In genomic region chr3:193593666-193594025, GRCh38 we compare ENCODE assay signal across 8 cellular contexts. TPM values are rescaled to one million over a fixed set of nuclear protein-coding genes. Genes with fewer than 3 reads are reported as not detected.
DNase-seq lines count a peak whose midpoint lies in the region; ATAC-seq, FAIRE-seq and TF ChIP-seq lines count a peak whose summit lies in the region.

No MANE protein-coding gene starts in this region.

- peak; percentile 7 to 24 for DNase-seq in A549 (ENCODE audit: low read depth in 1 of 2, low spot score in 1 of 2)
- no peak for DNase-seq in HL-60 (ENCODE audit: low read depth in 1 of 2, low spot score in 1 of 2)
- DNase-seq in breast epithelium (ENCODE audit: low spot score in 2 of 2): no peak
- DNase-seq in kidney glomerular epithelial cell (lab: John Stamatoyannopoulos, UW): peak; percentile 12
- peak; percentile 19 to 46 for DNase-seq in stimulated activated CD4-positive, alpha-beta T cell treated with anti-CD3 and anti-CD28 coated beads, Interleukin-4, amount 100 ng/mL, for 48 hours (ENCODE audit: low read depth in 2 of 2)

- H3K4me3 ChIP-seq in A549 (peak overlapping the region; percentile 68), HL-60 (replicated peaks; ENCODE audit: insufficient read depth, low read length) (peak overlapping the region; percentile 74), breast epithelium (peak overlapping the region; percentile 74 to 93 (median 82))

- peak overlapping the region; percentile 96 for H3K4me3 Mint-ChIP-seq in T-helper 1 cell treated with Interleukin-12 subunit alpha and Interleukin-12 subunit beta and Interleukin-4 antibody, amounts not matched to agents 30 μg/mL and 1 μg/mL, for 36 hours

- H3K27me3 ChIP-seq in HL-60 (ENCODE audit: insufficient read depth, poor library complexity, severe bottlenecking) (no peaks in the 10 kb centered on the region), breast epithelium (no peaks in the 10 kb centered on the region)

- no peak for TF ChIP-seq POLR2A in A549 (IDR thresholded peaks at IDR 0.05; ENCODE audit: low read length)
- TF ChIP-seq POLR2A in breast epithelium (IDR thresholded peaks at IDR 0.05): no peak

- WGBS in A549 (ENCODE audit: missing lambda C conversion rate): 3% methylated on average over 11 of the region's 11 CpGs

- no peak for TF ChIP-seq CTCF in A549 (IDR thresholded peaks at IDR 0.05)
- TF ChIP-seq CTCF in HL-60 (IDR thresholded peaks at IDR 0.05; ENCODE audit: insufficient read depth, low read length): no peak
- no peak for TF ChIP-seq CTCF in breast epithelium (IDR thresholded peaks at IDR 0.05)

- H3K27ac ChIP-seq in A549 (peak overlapping the region; percentile 82 to 99), HL-60 (replicated peaks) (peak overlapping the region; percentile 88), breast epithelium (peak overlapping the region; percentile 91 to 93)

- peaks cover 15% of the 10 kb centered on the region for H3K4me1 ChIP-seq in A549
- H3K4me1 ChIP-seq in breast epithelium: peaks cover 6 to 12% of the 10 kb centered on the region in 2 donors

- no peak for TF ChIP-seq EP300 in A549 (IDR thresholded peaks at IDR 0.05)

- no peaks in the 10 kb centered on the region for H3K9me3 ChIP-seq in A549
- H3K9me3 ChIP-seq in breast epithelium: no peaks in the 10 kb centered on the region

- TF ChIP-seq RAD21 in A549 (conservative IDR thresholded peaks at IDR 0.05 in 1 of 2, IDR thresholded peaks at IDR 0.05 in 1 of 2): no peak

- H3K4me2 ChIP-seq in A549: peak overlapping the region; percentile 79

- H3K27ac Mint-ChIP-seq in T-helper 1 cell treated with Interleukin-12 subunit alpha and Interleukin-12 subunit beta and Interleukin-4 antibody, amounts not matched to agents 30 μg/mL and 1 μg/mL, for 36 hours: peak overlapping the region; percentile 98

- H3K4me1 Mint-ChIP-seq in T-helper 1 cell treated with Interleukin-12 subunit alpha and Interleukin-12 subunit beta and Interleukin-4 antibody, amounts not matched to agents 30 μg/mL and 1 μg/mL, for 36 hours (ENCODE audit: low read depth): peaks cover 35% of the 10 kb centered on the region

- POLR2A ChIA-PET in A549 (lab: Yijun Ruan, JAX): no interaction called here

- peaks cover 13% of the 10 kb centered on the region for H3K36me3 Mint-ChIP-seq in T-helper 1 cell treated with Interleukin-12 subunit alpha and Interleukin-12 subunit beta and Interleukin-4 antibody, amounts not matched to agents 30 μg/mL and 1 μg/mL, for 36 hours (ENCODE audit: low read depth)

- no peaks in the 10 kb centered on the region for H3K27me3 Mint-ChIP-seq in T-helper 1 cell treated with Interleukin-12 subunit alpha and Interleukin-12 subunit beta and Interleukin-4 antibody, amounts not matched to agents 30 μg/mL and 1 μg/mL, for 36 hours (ENCODE audit: low read depth)

- FAIRE-seq in A549 (lab: Jason Lieb, UNC): no peak

- H3K9me3 Mint-ChIP-seq in T-helper 1 cell treated with Interleukin-12 subunit alpha and Interleukin-12 subunit beta and Interleukin-4 antibody, amounts not matched to agents 30 μg/mL and 1 μg/mL, for 36 hours: no peaks in the 10 kb centered on the region

- H3K36me3 ChIP-seq in breast epithelium: no peaks in the 10 kb centered on the region

- CTCF ChIA-PET in A549 (lab: Yijun Ruan, JAX): no interaction called here

- peak; percentile 24 to 35; a peak in 5 of 6 replicates for ATAC-seq in A549
- peak; percentile 6 for ATAC-seq in GM18517 (IDR thresholded peaks at IDR 0.05; ENCODE audit: unreplicated experiment)
- no peak for ATAC-seq in GM19463 (IDR thresholded peaks at IDR 0.05; ENCODE audit: unreplicated experiment)

- intact Hi-C loops in breast epithelium (cut with DNase I; ENCODE audit: low total_unique reads): no loop called here

TF ChIP-seq in A549, 52 proteins besides CTCF, POLR2A, EP300 and RAD21:
- TF ChIP-seq MAFK (IDR thresholded peaks at IDR 0.05; ENCODE audit: partially characterized antibody) (no peak), ZNF302 (CRISPR knock-in tag; IDR thresholded peaks at IDR 0.05) (no peak), MYC (IDR thresholded peaks at IDR 0.05; ENCODE audit: borderline replicate concordance, low read length) (no peak), GATA3 (IDR thresholded peaks at IDR 0.05; ENCODE audit: borderline replicate concordance) (no peak), NR3C1 (IDR thresholded peaks at IDR 0.05) (no peak), RARB (CRISPR knock-in tag; IDR thresholded peaks at IDR 0.05) (no peak), MAX (IDR thresholded peaks at IDR 0.05) (no peak), HOXB5 (CRISPR knock-in tag; IDR thresholded peaks at IDR 0.05) (no peak), NPAS2 (CRISPR knock-in tag; IDR thresholded peaks at IDR 0.05; ENCODE audit: borderline replicate concordance) (no peak), POLR2AphosphoS2 (conservative IDR thresholded peaks at IDR 0.05; ENCODE audit: low read length) (no peak), EHMT2 (IDR thresholded peaks at IDR 0.05; ENCODE audit: low read depth) (no peak), PBX3 (IDR thresholded peaks at IDR 0.05) (no peak), MAZ (IDR thresholded peaks at IDR 0.05; ENCODE audit: borderline replicate concordance, low read depth, low read length) (no peak), TFCP2L1 (CRISPR knock-in tag; IDR thresholded peaks at IDR 0.05) (no peak), FOXS1 (CRISPR knock-in tag; IDR thresholded peaks at IDR 0.05) (no peak)
- TF ChIP-seq, protein P1, sequence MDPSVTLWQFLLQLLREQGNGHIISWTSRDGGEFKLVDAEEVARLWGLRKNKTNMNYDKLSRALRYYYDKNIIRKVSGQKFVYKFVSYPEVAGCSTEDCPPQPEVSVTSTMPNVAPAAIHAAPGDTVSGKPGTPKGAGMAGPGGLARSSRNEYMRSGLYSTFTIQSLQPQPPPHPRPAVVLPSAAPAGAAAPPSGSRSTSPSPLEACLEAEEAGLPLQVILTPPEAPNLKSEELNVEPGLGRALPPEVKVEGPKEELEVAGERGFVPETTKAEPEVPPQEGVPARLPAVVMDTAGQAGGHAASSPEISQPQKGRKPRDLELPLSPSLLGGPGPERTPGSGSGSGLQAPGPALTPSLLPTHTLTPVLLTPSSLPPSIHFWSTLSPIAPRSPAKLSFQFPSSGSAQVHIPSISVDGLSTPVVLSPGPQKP (IDR thresholded peaks at IDR 0.05; ENCODE audit: low read depth, low read length): no peak
- TF ChIP-seq, protein P2, sequence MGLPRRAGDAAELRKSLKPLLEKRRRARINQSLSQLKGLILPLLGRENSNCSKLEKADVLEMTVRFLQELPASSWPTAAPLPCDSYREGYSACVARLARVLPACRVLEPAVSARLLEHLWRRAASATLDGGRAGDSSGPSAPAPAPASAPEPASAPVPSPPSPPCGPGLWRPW (IDR thresholded peaks at IDR 0.05): no peak
TF ChIP-seq in A549: peak in this region for 0.

RNA-seq across cellular contexts. Expression of gene OPA1, which starts 0.6 kb away (rescaled TPM):
- polyA plus RNA-seq in A549 (2011; rRNA removed): 50.4 and 54.4 TPM in 2 replicates
- 8.4 and 9.1 TPM in 2 replicates for polyA plus RNA-seq in A549 (2012; cell fraction: cytosol; rRNA removed)
- polyA plus RNA-seq in A549 (2012; cell fraction: nucleus; rRNA removed): 5.4 and 7.9 TPM in 2 replicates
- 29.6 to 36.4 TPM (median 31.7 TPM) in 3 replicates for polyA plus RNA-seq in A549 (2017; fragmentation: RNase III; extraction: RNeasy Plus Mini Kit Qiagen cat#74134 plus additional on column Dnase treatment)
- polyA minus RNA-seq in A549 (2011; rRNA and poly(A)+ RNA removed): 46.2 and 54.7 TPM in 2 replicates
- 10 to 100 TPM; 39.0 to 58.2 (median 57.4) TPM for total RNA-seq in breast epithelium

RNA-seq across cellular contexts. Expression of gene ATP13A4, which starts 39.0 kb away (rescaled TPM):
- polyA plus RNA-seq in A549 (2011; rRNA removed): 0.10 and 0.16 TPM in 2 replicates
- polyA plus RNA-seq in A549 (2012; cell fraction: cytosol; rRNA removed): 0.04 TPM in 1 of 2 replicates, not detected in the other
- polyA plus RNA-seq in A549 (2012; cell fraction: nucleus; rRNA removed): not detected in 2 replicates
- 0.05 to 0.09 TPM in 2 of 3 replicates, not detected in the other for polyA plus RNA-seq in A549 (2017; fragmentation: RNase III; extraction: RNeasy Plus Mini Kit Qiagen cat#74134 plus additional on column Dnase treatment)
- polyA minus RNA-seq in A549 (2011; rRNA and poly(A)+ RNA removed): 0.10 and 0.74 TPM in 2 replicates
- total RNA-seq in breast epithelium: 10 to 100 TPM in 1 of 3 donors, 1 to 10 TPM in 1, under 1 TPM in 1; 0.64 to 36.6 (median 6.2) TPM

Comparison
In these comparisons a context has a peak if more than half of its experiments do, and no peak if none do; other contexts are left out.
1. DNase-seq: peak in A549 (2 of 2), kidney glomerular epithelial cell (single experiment) and stimulated activated CD4-positive, alpha-beta T cell treated with anti-CD3 and anti-CD28 coated beads, Interleukin-4, amount 100 ng/mL, for 48 hours (2 of 2); none in HL-60 (0 of 2) and breast epithelium (0 of 2).
2. Peak in every context shown above with its lines, with median percentiles within 50 percentile points of each other: H3K27ac ChIP-seq and H3K4me3 ChIP-seq.